Comparison of ENCODE assay signal across 8 cellular contexts in genomic region chr5:112419596-112420110, GRCh38. TPM values are rescaled to one million over a fixed set of nuclear protein-coding genes. Genes with fewer than 3 reads are reported as not detected.
A peak's percentile ranks its signal among the peaks of the same experiment; 100 is the strongest.
DNase-seq lines count a peak whose midpoint lies in the region; ATAC-seq and TF ChIP-seq lines count a peak whose summit lies in the region.

No MANE protein-coding gene starts in this region.

- H3K27ac ChIP-seq in SJCRH30 (peak overlapping the region; percentile 16), lung (ENCODE audit: low read depth in 1 of 2, low read length in 1 of 2) (peak overlapping the region; percentile 82 to 94), tibial artery (peak overlapping the region; percentile 67 to 77)
- H3K27ac ChIP-seq in effector memory CD4-positive, alpha-beta T cell (ENCODE audit: insufficient read depth, low read length, poor library complexity, severe bottlenecking), result no peak overlapping the region

- H3K36me3 Mint-ChIP-seq in Caco-2 (ENCODE audit: insufficient read depth, unreplicated experiment), result peaks cover 4% of the 10 kb centered on the region

- H3K4me3 Mint-ChIP-seq in Caco-2 (ENCODE audit: unreplicated experiment), result peak overlapping the region; percentile 76

- POLR2A ChIA-PET in Caco-2 (lab: Charles Lee), result interaction anchor here (1.1 kb wide), 1 partner anchor 259 kb away, joined by 3 read pairs; no protein-coding TSS in a partner anchor

- DNase-seq in Caco-2 (peak; percentile 39 to 42), SJCRH30 (peak; percentile 65 to 66), lung (ENCODE audit: low spot score) (peak; percentile 68), tibial artery (peak; percentile 43 to 72)
- no peak for DNase-seq in effector memory CD4-positive, alpha-beta T cell
- no peak for DNase-seq in stimulated activated naive CD4-positive, alpha-beta T cell treated with Interleukin-2 at 50 U/mL for 16 hours (lab: John Stamatoyannopoulos, UW)

- CTCF ChIA-PET in Caco-2 (lab: Charles Lee), result interaction anchor here (1.0 to 1.7 kb wide), 5 partner anchors 52 to 259 kb away, joined by 3 to 15 read pairs (median 5); no protein-coding TSS in a partner anchor

- no peaks in the 10 kb centered on the region for H3K9me3 Mint-ChIP-seq in Caco-2 (ENCODE audit: unreplicated experiment)

- 1% methylated on average over 56 to 57 of the region's 57 CpGs for WGBS in lung, 2 donors

- H3K27me3 ChIP-seq in Caco-2 (replicated peaks; ENCODE audit: control insufficient read depth, insufficient read depth, low read length), result peaks cover 8% of the 10 kb centered on the region
- H3K27me3 ChIP-seq in SJCRH30, result no peaks in the 10 kb centered on the region
- peaks cover 8% of the 10 kb centered on the region for H3K27me3 ChIP-seq in effector memory CD4-positive, alpha-beta T cell (replicated peaks; ENCODE audit: control insufficient read depth, insufficient read depth, low read length, poor library complexity, severe bottlenecking)
- H3K27me3 ChIP-seq in lung (ENCODE audit: control insufficient read depth, insufficient read depth), result no peaks in the 10 kb centered on the region
- H3K27me3 ChIP-seq in tibial artery, result no peaks in the 10 kb centered on the region

- BruUV-seq in Caco-2 (replicated peaks; lab: Mats Ljungman, UMichigan), result no TSS peak

- H3K36me3 ChIP-seq in Caco-2 (ENCODE audit: control insufficient read depth, insufficient read depth, low read length) (no peaks in the 10 kb centered on the region), SJCRH30 (no peaks in the 10 kb centered on the region), lung (ENCODE audit: control insufficient read depth in 2 of 2, insufficient read depth in 2 of 2, low read length in 2 of 2) (no peaks in the 10 kb centered on the region), tibial artery (no peaks in the 10 kb centered on the region)
- no peaks in the 10 kb centered on the region for H3K36me3 ChIP-seq in effector memory CD4-positive, alpha-beta T cell (ENCODE audit: control insufficient read depth, insufficient read depth, low read length)

- H3K9me3 ChIP-seq in Caco-2 (no peaks in the 10 kb centered on the region), SJCRH30 (replicated peaks) (no peaks in the 10 kb centered on the region), lung (ENCODE audit: control insufficient read depth in 2 of 2, insufficient read depth in 1 of 2, low read length in 1 of 2) (no peaks in the 10 kb centered on the region), tibial artery (no peaks in the 10 kb centered on the region)
- H3K9me3 ChIP-seq in effector memory CD4-positive, alpha-beta T cell (ENCODE audit: control insufficient read depth, low read length), result no peaks in the 10 kb centered on the region

- H3K27ac Mint-ChIP-seq in Caco-2 (ENCODE audit: unreplicated experiment), result no peak overlapping the region

- H3K4me1 Mint-ChIP-seq in Caco-2 (ENCODE audit: low read depth, unreplicated experiment), result peaks cover 8% of the 10 kb centered on the region

- H3K4me1 ChIP-seq in Caco-2 (peaks cover 10% of the 10 kb centered on the region), SJCRH30 (no peaks in the 10 kb centered on the region), lung (ENCODE audit: control insufficient read depth in 2 of 2, insufficient read depth in 2 of 2, low read length in 2 of 2) (no peaks in the 10 kb centered on the region), tibial artery (peaks cover 0 to 11% (median 0%) of the 10 kb centered on the region in 4 donors)
- peaks cover 15% of the 10 kb centered on the region for H3K4me1 ChIP-seq in effector memory CD4-positive, alpha-beta T cell (ENCODE audit: control insufficient read depth, insufficient read depth, low read length, poor library complexity, severe bottlenecking)

- ATAC-seq in GM19035 (IDR thresholded peaks at IDR 0.05; ENCODE audit: unreplicated experiment), result peak; percentile 43
- peak; percentile 7 for ATAC-seq in HG03103 (IDR thresholded peaks at IDR 0.05; ENCODE audit: low read depth, unreplicated experiment)
- ATAC-seq in lung (ENCODE audit: insufficient read depth, low FRiP score), result peak; percentile 68

- intact Hi-C loops in Caco-2 (cut with micrococcal nuclease; ENCODE audit: unreplicated experiment), result loop anchor here (1.0 to 5.0 kb wide), 3 partner anchors 52 to 244 kb away; no protein-coding TSS in a partner anchor
- intact Hi-C loops in tibial artery (cut with DNase I; ENCODE audit: low total_unique reads), result loop anchor here (5.0 kb wide), 1 partner anchor 207 kb away; no protein-coding TSS in a partner anchor

- peak overlapping the region; percentile 58 for H3K4me3 ChIP-seq in Caco-2 (ENCODE audit: low read depth, low read length)
- H3K4me3 ChIP-seq in SJCRH30, result peak overlapping the region; percentile 85
- peak overlapping the region; percentile 60 for H3K4me3 ChIP-seq in effector memory CD4-positive, alpha-beta T cell (ENCODE audit: insufficient read depth, low read depth, low read length, poor library complexity, severe bottlenecking)
- peak overlapping the region; percentile 81 for H3K4me3 ChIP-seq in lung
- peak overlapping the region; percentile 93 to 96 for H3K4me3 ChIP-seq in tibial artery

- TF ChIP-seq CTCF in Caco-2 (IDR thresholded peaks at IDR 0.05; ENCODE audit: insufficient read depth in 1 of 2, low read depth in 1 of 2, low read length in 1 of 2, severe bottlenecking in 1 of 2, unreplicated experiment in 1 of 2), result no peak
- no peak for TF ChIP-seq CTCF in lung (IDR thresholded peaks at IDR 0.05; ENCODE audit: control extremely low read depth, extremely low read depth)
- TF ChIP-seq CTCF in tibial artery (IDR thresholded peaks at IDR 0.05), result no peak

- H3K27me3 Mint-ChIP-seq in Caco-2 (ENCODE audit: insufficient read depth, unreplicated experiment), result peaks cover 25% of the 10 kb centered on the region

RNA-seq across cellular contexts. Expression of gene EPB41L4A, which starts 0.6 kb away (rescaled TPM):
- total RNA-seq in Caco-2 (2022) (1.4 and 2.3 TPM in 2 replicates), lung (10 to 100 TPM; 23.0 to 44.5 TPM)
- 1.7 TPM in 2 replicates for total RNA-seq in SJCRH30 (2014; rRNA removed; shearing (Covaris generic))
- polyA plus RNA-seq in lung, result 1 to 10 TPM; 4.6 to 6.7 TPM

Comparison
In these comparisons a context has a peak if more than half of its experiments do, and no peak if none do; other contexts are left out.
1. DNase-seq: peak in Caco-2 (2 of 2), SJCRH30 (2 of 2), lung (single experiment) and tibial artery (2 of 2); none in effector memory CD4-positive, alpha-beta T cell (0 of 3) and stimulated activated naive CD4-positive, alpha-beta T cell treated with Interleukin-2 at 50 U/mL for 16 hours (single experiment).
2. ATAC-seq: peak in every context shown above with its lines; median percentile 68 in lung; 43 in GM19035; 7 in HG03103.
3. Peak in every context shown above with its lines, with median percentiles within 50 percentile points of each other: H3K4me3 ChIP-seq.